ENCODE assay signal across 1 cellular context in the genomic region with DNA sequence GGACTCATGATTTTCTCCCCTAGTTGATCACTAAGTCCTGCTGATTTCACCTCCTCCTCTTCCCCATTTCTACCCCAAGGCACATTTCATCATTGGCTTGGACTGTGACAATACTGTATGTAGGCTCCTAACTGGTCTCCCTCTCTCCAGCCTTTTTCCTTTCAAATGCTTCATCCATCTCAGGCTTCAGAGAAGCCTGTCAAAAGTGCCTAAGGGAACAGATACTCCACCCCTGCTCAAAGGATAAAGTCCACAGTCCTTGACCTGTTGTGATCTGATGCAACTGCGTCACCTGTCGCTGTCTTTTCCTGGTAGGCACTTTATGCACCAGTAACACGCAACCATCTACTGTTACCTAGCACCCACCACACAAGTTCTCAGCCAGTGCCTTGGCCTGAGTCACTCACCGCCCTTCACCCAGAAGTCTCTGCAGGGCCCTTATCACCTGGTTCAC.
TF ChIP-seq lines count a peak whose summit lies in the region.

No MANE protein-coding gene starts in this region.

TF ChIP-seq in HepG2, 621 proteins besides CTCF, POLR2A, EP300 and RAD21 (continued from another document and continues in another):
- no peak for TF ChIP-seq ZNF124 (CRISPR knock-in tag; IDR thresholded peaks at IDR 0.05)
- TF ChIP-seq POLR2AphosphoS2 (IDR thresholded peaks at IDR 0.05; ENCODE audit: low read depth, low read length): no peak
- TF ChIP-seq ZNF331 (CRISPR knock-in tag; IDR thresholded peaks at IDR 0.05): peak; percentile 77; the same call in 1 of the 2 replicates
- peak; percentile 91 for TF ChIP-seq RARA (CRISPR knock-in tag; IDR thresholded peaks at IDR 0.05)
- TF ChIP-seq POLR2AphosphoS5 (IDR thresholded peaks at IDR 0.05; ENCODE audit: low read depth, low read length): no peak
- no peak for TF ChIP-seq SRSF4 (IDR thresholded peaks at IDR 0.05; ENCODE audit: low read depth, low read length, poor library complexity, severe bottlenecking)
- TF ChIP-seq, protein P1, sequence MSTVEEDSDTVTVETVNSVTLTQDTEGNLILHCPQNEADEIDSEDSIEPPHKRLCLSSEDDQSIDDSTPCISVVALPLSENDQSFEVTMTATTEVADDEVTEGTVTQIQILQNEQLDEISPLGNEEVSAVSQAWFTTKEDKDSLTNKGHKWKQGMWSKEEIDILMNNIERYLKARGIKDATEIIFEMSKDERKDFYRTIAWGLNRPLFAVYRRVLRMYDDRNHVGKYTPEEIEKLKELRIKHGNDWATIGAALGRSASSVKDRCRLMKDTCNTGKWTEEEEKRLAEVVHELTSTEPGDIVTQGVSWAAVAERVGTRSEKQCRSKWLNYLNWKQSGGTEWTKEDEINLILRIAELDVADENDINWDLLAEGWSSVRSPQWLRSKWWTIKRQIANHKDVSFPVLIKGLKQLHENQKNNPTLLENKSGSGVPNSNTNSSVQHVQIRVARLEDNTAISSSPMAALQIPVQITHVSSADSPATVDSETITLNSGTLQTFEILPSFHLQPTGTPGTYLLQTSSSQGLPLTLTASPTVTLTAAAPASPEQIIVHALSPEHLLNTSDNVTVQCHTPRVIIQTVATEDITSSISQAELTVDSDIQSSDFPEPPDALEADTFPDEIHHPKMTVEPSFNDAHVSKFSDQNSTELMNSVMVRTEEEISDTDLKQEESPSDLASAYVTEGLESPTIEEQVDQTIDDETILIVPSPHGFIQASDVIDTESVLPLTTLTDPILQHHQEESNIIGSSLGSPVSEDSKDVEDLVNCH (CRISPR knock-in tag; IDR thresholded peaks at IDR 0.05): no peak
- TF ChIP-seq, protein P2, sequence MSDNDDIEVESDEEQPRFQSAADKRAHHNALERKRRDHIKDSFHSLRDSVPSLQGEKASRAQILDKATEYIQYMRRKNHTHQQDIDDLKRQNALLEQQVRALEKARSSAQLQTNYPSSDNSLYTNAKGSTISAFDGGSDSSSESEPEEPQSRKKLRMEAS (IDR thresholded peaks at IDR 0.05): peak; percentile 46; the same call in 1 of the 2 replicates
- TF ChIP-seq NRL (CRISPR knock-in tag; IDR thresholded peaks at IDR 0.05; ENCODE audit: borderline replicate concordance): no peak
- TF ChIP-seq ZFP36L1 (CRISPR knock-in tag; IDR thresholded peaks at IDR 0.05): no peak
- TF ChIP-seq RXRB (CRISPR knock-in tag; IDR thresholded peaks at IDR 0.05; ENCODE audit: borderline replicate concordance): peak; percentile 63
- TF ChIP-seq RBM22 (optimal IDR thresholded peaks at IDR 0.05; ENCODE audit: low read length): no peak
- TF ChIP-seq, protein P3, sequence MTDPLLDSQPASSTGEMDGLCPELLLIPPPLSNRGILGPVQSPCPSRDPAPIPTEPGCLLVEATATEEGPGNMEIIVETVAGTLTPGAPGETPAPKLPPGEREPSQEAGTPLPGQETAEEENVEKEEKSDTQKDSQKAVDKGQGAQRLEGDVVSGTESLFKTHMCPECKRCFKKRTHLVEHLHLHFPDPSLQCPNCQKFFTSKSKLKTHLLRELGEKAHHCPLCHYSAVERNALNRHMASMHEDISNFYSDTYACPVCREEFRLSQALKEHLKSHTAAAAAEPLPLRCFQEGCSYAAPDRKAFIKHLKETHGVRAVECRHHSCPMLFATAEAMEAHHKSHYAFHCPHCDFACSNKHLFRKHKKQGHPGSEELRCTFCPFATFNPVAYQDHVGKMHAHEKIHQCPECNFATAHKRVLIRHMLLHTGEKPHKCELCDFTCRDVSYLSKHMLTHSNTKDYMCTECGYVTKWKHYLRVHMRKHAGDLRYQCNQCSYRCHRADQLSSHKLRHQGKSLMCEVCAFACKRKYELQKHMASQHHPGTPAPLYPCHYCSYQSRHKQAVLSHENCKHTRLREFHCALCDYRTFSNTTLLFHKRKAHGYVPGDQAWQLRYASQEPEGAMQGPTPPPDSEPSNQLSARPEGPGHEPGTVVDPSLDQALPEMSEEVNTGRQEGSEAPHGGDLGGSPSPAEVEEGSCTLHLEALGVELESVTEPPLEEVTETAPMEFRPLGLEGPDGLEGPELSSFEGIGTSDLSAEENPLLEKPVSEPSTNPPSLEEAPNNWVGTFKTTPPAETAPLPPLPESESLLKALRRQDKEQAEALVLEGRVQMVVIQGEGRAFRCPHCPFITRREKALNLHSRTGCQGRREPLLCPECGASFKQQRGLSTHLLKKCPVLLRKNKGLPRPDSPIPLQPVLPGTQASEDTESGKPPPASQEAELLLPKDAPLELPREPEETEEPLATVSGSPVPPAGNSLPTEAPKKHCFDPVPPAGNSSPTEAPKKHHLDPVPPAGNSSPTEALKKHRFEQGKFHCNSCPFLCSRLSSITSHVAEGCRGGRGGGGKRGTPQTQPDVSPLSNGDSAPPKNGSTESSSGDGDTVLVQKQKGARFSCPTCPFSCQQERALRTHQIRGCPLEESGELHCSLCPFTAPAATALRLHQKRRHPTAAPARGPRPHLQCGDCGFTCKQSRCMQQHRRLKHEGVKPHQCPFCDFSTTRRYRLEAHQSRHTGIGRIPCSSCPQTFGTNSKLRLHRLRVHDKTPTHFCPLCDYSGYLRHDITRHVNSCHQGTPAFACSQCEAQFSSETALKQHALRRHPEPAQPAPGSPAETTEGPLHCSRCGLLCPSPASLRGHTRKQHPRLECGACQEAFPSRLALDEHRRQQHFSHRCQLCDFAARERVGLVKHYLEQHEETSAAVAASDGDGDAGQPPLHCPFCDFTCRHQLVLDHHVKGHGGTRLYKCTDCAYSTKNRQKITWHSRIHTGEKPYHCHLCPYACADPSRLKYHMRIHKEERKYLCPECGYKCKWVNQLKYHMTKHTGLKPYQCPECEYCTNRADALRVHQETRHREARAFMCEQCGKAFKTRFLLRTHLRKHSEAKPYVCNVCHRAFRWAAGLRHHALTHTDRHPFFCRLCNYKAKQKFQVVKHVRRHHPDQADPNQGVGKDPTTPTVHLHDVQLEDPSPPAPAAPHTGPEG (CRISPR knock-in tag; IDR thresholded peaks at IDR 0.05): no peak
- TF ChIP-seq GABPA (IDR thresholded peaks at IDR 0.05; ENCODE audit: low read depth, low read length): no peak
- peak; percentile 22; the same call in 1 of the 2 replicates for TF ChIP-seq GABPA (CRISPR knock-in tag; IDR thresholded peaks at IDR 0.05; ENCODE audit: low read depth)
- TF ChIP-seq, protein P4, sequence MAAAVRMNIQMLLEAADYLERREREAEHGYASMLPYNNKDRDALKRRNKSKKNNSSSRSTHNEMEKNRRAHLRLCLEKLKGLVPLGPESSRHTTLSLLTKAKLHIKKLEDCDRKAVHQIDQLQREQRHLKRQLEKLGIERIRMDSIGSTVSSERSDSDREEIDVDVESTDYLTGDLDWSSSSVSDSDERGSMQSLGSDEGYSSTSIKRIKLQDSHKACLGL (CRISPR knock-in tag; IDR thresholded peaks at IDR 0.05): no peak
- TF ChIP-seq MED1 (CRISPR knock-in tag; IDR thresholded peaks at IDR 0.05): peak; percentile 35; the same call in 1 of the 2 replicates
- TF ChIP-seq CHD2 (IDR thresholded peaks at IDR 0.05; ENCODE audit: low read depth, low read length): no peak
- 0 out of 2 replicates have a peak, but pooled peaks have one; percentile 38 for TF ChIP-seq MTA1 (CRISPR knock-in tag; IDR thresholded peaks at IDR 0.05; ENCODE audit: borderline replicate concordance)
- no peak for TF ChIP-seq SNRNP70 (IDR thresholded peaks at IDR 0.05; ENCODE audit: low read depth, low read length)
- no peak for TF ChIP-seq SIN3A (IDR thresholded peaks at IDR 0.05; ENCODE audit: borderline replicate concordance, low read depth, low read length)
- no peak for TF ChIP-seq MXD4 (CRISPR knock-in tag; IDR thresholded peaks at IDR 0.05)
- no peak for TF ChIP-seq CHCHD3 (CRISPR knock-in tag; IDR thresholded peaks at IDR 0.05)
- TF ChIP-seq FOXK1 (CRISPR knock-in tag; IDR thresholded peaks at IDR 0.05; ENCODE audit: borderline replicate concordance, low read depth): peak; percentile 73; the same call in 1 of the 2 replicates
- TF ChIP-seq TOE1 (CRISPR knock-in tag; IDR thresholded peaks at IDR 0.05): no peak
- no peak for TF ChIP-seq ZNF678 (CRISPR knock-in tag; IDR thresholded peaks at IDR 0.05)
- TF ChIP-seq ZNF703 (CRISPR knock-in tag; IDR thresholded peaks at IDR 0.05; ENCODE audit: borderline replicate concordance): no peak
- TF ChIP-seq, protein P5, sequence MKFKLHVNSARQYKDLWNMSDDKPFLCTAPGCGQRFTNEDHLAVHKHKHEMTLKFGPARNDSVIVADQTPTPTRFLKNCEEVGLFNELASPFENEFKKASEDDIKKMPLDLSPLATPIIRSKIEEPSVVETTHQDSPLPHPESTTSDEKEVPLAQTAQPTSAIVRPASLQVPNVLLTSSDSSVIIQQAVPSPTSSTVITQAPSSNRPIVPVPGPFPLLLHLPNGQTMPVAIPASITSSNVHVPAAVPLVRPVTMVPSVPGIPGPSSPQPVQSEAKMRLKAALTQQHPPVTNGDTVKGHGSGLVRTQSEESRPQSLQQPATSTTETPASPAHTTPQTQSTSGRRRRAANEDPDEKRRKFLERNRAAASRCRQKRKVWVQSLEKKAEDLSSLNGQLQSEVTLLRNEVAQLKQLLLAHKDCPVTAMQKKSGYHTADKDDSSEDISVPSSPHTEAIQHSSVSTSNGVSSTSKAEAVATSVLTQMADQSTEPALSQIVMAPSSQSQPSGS (CRISPR knock-in tag; IDR thresholded peaks at IDR 0.05): no peak
- TF ChIP-seq GTF3A (CRISPR knock-in tag; conservative IDR thresholded peaks at IDR 0.05): no peak
- peak; percentile 35 for TF ChIP-seq SKI (IDR thresholded peaks at IDR 0.05; ENCODE audit: partially characterized antibody)
- peak; percentile 50; the same call in 1 of the 2 replicates for TF ChIP-seq RFX1 (IDR thresholded peaks at IDR 0.05)
- TF ChIP-seq U2AF1 (optimal IDR thresholded peaks at IDR 0.05; ENCODE audit: low read depth, low read length): no peak
- TF ChIP-seq MYNN (CRISPR knock-in tag; IDR thresholded peaks at IDR 0.05; ENCODE audit: low read depth): no peak
- no peak for TF ChIP-seq TARDBP (CRISPR knock-in tag; IDR thresholded peaks at IDR 0.05)
- TF ChIP-seq GATA4 (IDR thresholded peaks at IDR 0.05; ENCODE audit: borderline replicate concordance, low read depth): no peak
- TF ChIP-seq ATF1 (CRISPR knock-in tag; IDR thresholded peaks at IDR 0.05): no peak
- no peak for TF ChIP-seq YY1 (IDR thresholded peaks at IDR 0.05; ENCODE audit: insufficient read depth, insufficient replicate concordance, low read depth, low read length)
- peak; percentile 74; the same call in 1 of the 2 replicates for TF ChIP-seq BCL6 (CRISPR knock-in tag; IDR thresholded peaks at IDR 0.05)
- no peak for TF ChIP-seq ZNF546 (CRISPR knock-in tag; conservative IDR thresholded peaks at IDR 0.05)
- no peak for TF ChIP-seq CENPT (CRISPR knock-in tag; IDR thresholded peaks at IDR 0.05; ENCODE audit: low read depth)
- no peak for TF ChIP-seq ONECUT2 (CRISPR knock-in tag; IDR thresholded peaks at IDR 0.05)
- no peak for TF ChIP-seq ZNF329 (CRISPR knock-in tag; IDR thresholded peaks at IDR 0.05; ENCODE audit: low read depth)
- TF ChIP-seq, protein P6, sequence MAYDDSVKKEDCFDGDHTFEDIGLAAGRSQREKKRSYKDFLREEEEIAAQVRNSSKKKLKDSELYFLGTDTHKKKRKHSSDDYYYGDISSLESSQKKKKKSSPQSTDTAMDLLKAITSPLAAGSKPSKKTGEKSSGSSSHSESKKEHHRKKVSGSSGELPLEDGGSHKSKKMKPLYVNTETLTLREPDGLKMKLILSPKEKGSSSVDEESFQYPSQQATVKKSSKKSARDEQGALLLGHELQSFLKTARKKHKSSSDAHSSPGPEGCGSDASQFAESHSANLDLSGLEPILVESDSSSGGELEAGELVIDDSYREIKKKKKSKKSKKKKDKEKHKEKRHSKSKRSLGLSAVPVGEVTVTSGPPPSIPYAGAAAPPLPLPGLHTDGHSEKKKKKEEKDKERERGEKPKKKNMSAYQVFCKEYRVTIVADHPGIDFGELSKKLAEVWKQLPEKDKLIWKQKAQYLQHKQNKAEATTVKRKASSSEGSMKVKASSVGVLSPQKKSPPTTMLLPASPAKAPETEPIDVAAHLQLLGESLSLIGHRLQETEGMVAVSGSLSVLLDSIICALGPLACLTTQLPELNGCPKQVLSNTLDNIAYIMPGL (CRISPR knock-in tag; IDR thresholded peaks at IDR 0.05; ENCODE audit: borderline replicate concordance in 1 of 2, low read depth in 1 of 2): 0 out of 4 replicates have a peak, but pooled peaks of 1 of the 2 experiments have one; percentile 31
- TF ChIP-seq, protein P7, sequence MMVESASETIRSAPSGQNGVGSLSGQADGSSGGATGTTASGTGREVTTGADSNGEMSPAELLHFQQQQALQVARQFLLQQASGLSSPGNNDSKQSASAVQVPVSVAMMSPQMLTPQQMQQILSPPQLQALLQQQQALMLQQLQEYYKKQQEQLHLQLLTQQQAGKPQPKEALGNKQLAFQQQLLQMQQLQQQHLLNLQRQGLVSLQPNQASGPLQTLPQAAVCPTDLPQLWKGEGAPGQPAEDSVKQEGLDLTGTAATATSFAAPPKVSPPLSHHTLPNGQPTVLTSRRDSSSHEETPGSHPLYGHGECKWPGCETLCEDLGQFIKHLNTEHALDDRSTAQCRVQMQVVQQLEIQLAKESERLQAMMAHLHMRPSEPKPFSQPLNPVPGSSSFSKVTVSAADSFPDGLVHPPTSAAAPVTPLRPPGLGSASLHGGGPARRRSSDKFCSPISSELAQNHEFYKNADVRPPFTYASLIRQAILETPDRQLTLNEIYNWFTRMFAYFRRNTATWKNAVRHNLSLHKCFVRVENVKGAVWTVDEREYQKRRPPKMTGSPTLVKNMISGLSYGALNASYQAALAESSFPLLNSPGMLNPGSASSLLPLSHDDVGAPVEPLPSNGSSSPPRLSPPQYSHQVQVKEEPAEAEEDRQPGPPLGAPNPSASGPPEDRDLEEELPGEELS (CRISPR knock-in tag; IDR thresholded peaks at IDR 0.05): peak; percentile 44
- no peak for TF ChIP-seq TAF1 (CRISPR knock-in tag; IDR thresholded peaks at IDR 0.05)
- peak; percentile 72 for TF ChIP-seq RFXAP (CRISPR knock-in tag; IDR thresholded peaks at IDR 0.05; ENCODE audit: borderline replicate concordance)
- TF ChIP-seq ZNF782 (CRISPR knock-in tag; IDR thresholded peaks at IDR 0.05; ENCODE audit: borderline replicate concordance): no peak; the same call in 1 of the 2 replicates
- TF ChIP-seq, protein P8, sequence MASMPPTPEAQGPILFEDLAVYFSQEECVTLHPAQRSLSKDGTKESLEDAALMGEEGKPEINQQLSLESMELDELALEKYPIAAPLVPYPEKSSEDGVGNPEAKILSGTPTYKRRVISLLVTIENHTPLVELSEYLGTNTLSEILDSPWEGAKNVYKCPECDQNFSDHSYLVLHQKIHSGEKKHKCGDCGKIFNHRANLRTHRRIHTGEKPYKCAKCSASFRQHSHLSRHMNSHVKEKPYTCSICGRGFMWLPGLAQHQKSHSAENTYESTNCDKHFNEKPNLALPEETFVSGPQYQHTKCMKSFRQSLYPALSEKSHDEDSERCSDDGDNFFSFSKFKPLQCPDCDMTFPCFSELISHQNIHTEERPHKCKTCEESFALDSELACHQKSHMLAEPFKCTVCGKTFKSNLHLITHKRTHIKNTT (CRISPR knock-in tag; IDR thresholded peaks at IDR 0.05): no peak
- no peak for TF ChIP-seq KAT2B (IDR thresholded peaks at IDR 0.05; ENCODE audit: borderline replicate concordance, low read depth, low read length)
- TF ChIP-seq, protein P9, sequence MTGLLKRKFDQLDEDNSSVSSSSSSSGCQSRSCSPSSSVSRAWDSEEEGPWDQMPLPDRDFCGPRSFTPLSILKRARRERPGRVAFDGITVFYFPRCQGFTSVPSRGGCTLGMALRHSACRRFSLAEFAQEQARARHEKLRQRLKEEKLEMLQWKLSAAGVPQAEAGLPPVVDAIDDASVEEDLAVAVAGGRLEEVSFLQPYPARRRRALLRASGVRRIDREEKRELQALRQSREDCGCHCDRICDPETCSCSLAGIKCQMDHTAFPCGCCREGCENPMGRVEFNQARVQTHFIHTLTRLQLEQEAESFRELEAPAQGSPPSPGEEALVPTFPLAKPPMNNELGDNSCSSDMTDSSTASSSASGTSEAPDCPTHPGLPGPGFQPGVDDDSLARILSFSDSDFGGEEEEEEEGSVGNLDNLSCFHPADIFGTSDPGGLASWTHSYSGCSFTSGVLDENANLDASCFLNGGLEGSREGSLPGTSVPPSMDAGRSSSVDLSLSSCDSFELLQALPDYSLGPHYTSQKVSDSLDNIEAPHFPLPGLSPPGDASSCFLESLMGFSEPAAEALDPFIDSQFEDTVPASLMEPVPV (CRISPR knock-in tag; IDR thresholded peaks at IDR 0.05): no peak
